Comparison of ENCODE assay signal across 1 cellular context in genomic region chr17:49365126-49365525, GRCh38.
TF ChIP-seq lines count a peak whose summit lies in the region.

No MANE protein-coding gene starts in this region.

TF ChIP-seq in K562, 482 proteins besides CTCF, POLR2A, EP300 and RAD21:
- TF ChIP-seq CBFA2T3 (IDR thresholded peaks at IDR 0.05): peak; percentile 20; the same call in 1 of the 2 replicates
TF ChIP-seq in K562: peak in this region for 1; not testable (repeated sequence) for 481.
